10 cellular contexts compared by ENCODE assay signal in genomic region chr13:30832845-30833332, GRCh38.
A peak's percentile ranks its signal among the peaks of the same experiment; 100 is the strongest.
DNase-seq lines count a peak whose midpoint lies in the region; ATAC-seq and TF ChIP-seq lines count a peak whose summit lies in the region.
"Had no signal": no experiment of that assay in that cellular context is flagged by ENCODE, and none has a peak within 500 bp of the region (broad histone marks: within the 10 kb centered on the region; RNA-seq: fewer than 3 reads in every experiment).

No MANE protein-coding gene starts in this region.

- H3K4me3 Mint-ChIP-seq in progenitor cell of endocrine pancreas (ENCODE audit: low read depth) (no peak overlapping the region), osteocyte (ENCODE audit: unreplicated experiment) (no peak overlapping the region)
- H3K4me3 Mint-ChIP-seq: CD8-positive, alpha-beta T cell had no signal

- DNase-seq in A172 (ENCODE audit: low spot score) (peak; percentile 86), Peyer's patch (peak in 2 of 3 donors; percentile 93), cardiac fibroblast (ENCODE audit: low read depth in 2 of 2) (peak; percentile 54 to 70), progenitor cell of endocrine pancreas (ENCODE audit: low spot score, unreplicated experiment) (peak; percentile 36), cerebellar nuclear complex (lab: John Stamatoyannopoulos, UW) (no peak), osteocyte (ENCODE audit: extremely low spot score, unreplicated experiment) (no peak)

- no peak overlapping the region for H3K9ac ChIP-seq in HUES6 (ENCODE audit: low read length)

- H3K9me3 Mint-ChIP-seq in progenitor cell of endocrine pancreas (ENCODE audit: low read depth) (peaks cover 1% of the 10 kb centered on the region), osteocyte (ENCODE audit: unreplicated experiment) (no peaks in the 10 kb centered on the region)
- H3K9me3 Mint-ChIP-seq: CD8-positive, alpha-beta T cell had no signal

- H3K27ac ChIP-seq in HUES6 (ENCODE audit: low read depth, low read length) (no peak overlapping the region), Peyer's patch (peak overlapping the region in 3 of 4 donors; percentile 46 to 82 (median 73))
- H3K27ac ChIP-seq: thoracic aorta had no signal

- peak overlapping the region; percentile 16; the same call in 1 of the 2 replicates for H3K4me3 ChIP-seq in HUES6 (ENCODE audit: low read depth, low read length)
- peak overlapping the region in 1 of 4 donors; percentile 2 for H3K4me3 ChIP-seq in Peyer's patch
- H3K4me3 ChIP-seq in cardiac fibroblast (replicated peaks in 1 of 2; ENCODE audit: low read depth in 2 of 2, low read length in 2 of 2): no peak overlapping the region
- H3K4me3 ChIP-seq: thoracic aorta had no signal

- H3K27me3 Mint-ChIP-seq in progenitor cell of endocrine pancreas (peaks cover 18% of the 10 kb centered on the region), osteocyte (ENCODE audit: unreplicated experiment) (peaks cover 3% of the 10 kb centered on the region)

- TF ChIP-seq CTCF in Peyer's patch (IDR thresholded peaks at IDR 0.05) (no peak), cardiac fibroblast (IDR thresholded peaks at IDR 0.05; ENCODE audit: low read depth, low read length) (no peak), progenitor cell of endocrine pancreas (IDR thresholded peaks at IDR 0.05; ENCODE audit: unreplicated experiment) (no peak), osteocyte (IDR thresholded peaks at IDR 0.05) (no peak)

- TF ChIP-seq POLR2A in Peyer's patch (IDR thresholded peaks at IDR 0.05): no peak

- H3K4me1 Mint-ChIP-seq in progenitor cell of endocrine pancreas (ENCODE audit: low read depth): peaks cover 23% of the 10 kb centered on the region
- peaks cover 40% of the 10 kb centered on the region for H3K4me1 Mint-ChIP-seq in osteocyte (ENCODE audit: unreplicated experiment)

- H3K36me3 Mint-ChIP-seq in progenitor cell of endocrine pancreas (ENCODE audit: insufficient read depth) (peaks cover under 1% of the 10 kb centered on the region), osteocyte (ENCODE audit: unreplicated experiment) (no peaks in the 10 kb centered on the region)
- H3K36me3 Mint-ChIP-seq: CD8-positive, alpha-beta T cell had no signal

- H3K9me3 ChIP-seq in HUES6 (ENCODE audit: control insufficient read depth, insufficient read depth, low read depth, low read length): no peaks in the 10 kb centered on the region
- no peaks in the 10 kb centered on the region for H3K9me3 ChIP-seq in Peyer's patch
- H3K9me3 ChIP-seq: thoracic aorta had no signal

- peaks cover 18% of the 10 kb centered on the region for H3K4me1 ChIP-seq in HUES6 (ENCODE audit: control insufficient read depth, insufficient read depth, low read length)
- H3K4me1 ChIP-seq in Peyer's patch: peaks cover 0 to 35% (median 0%) of the 10 kb centered on the region in 4 donors

- no peak for ATAC-seq in HG02870 (IDR thresholded peaks at IDR 0.05; ENCODE audit: unreplicated experiment)
- ATAC-seq: CD8-positive, alpha-beta T cell had no signal

- H3K36me3 ChIP-seq in HUES6 (ENCODE audit: control insufficient read depth, insufficient read depth, low read length) (no peaks in the 10 kb centered on the region), Peyer's patch (no peaks in the 10 kb centered on the region)
- H3K36me3 ChIP-seq: thoracic aorta had no signal

- peaks cover 12% of the 10 kb centered on the region for H3K27me3 ChIP-seq in HUES6 (ENCODE audit: control insufficient read depth, insufficient read depth, low read length)
- no peaks in the 10 kb centered on the region for H3K27me3 ChIP-seq in Peyer's patch

- H3K27ac Mint-ChIP-seq in progenitor cell of endocrine pancreas (peak overlapping the region; percentile 70), osteocyte (ENCODE audit: unreplicated experiment) (no peak overlapping the region)
- H3K27ac Mint-ChIP-seq: CD8-positive, alpha-beta T cell had no signal

Comparison
In these comparisons a context has a peak if more than half of its experiments do, and no peak if none do; other contexts are left out.
1. DNase-seq: peak in A172 (single experiment), Peyer's patch (2 of 3), cardiac fibroblast (2 of 2) and progenitor cell of endocrine pancreas (single experiment); none in cerebellar nuclear complex (0 of 2) and osteocyte (single experiment).